24 cellular contexts compared by ENCODE assay signal in genomic region chr2:237271698-237272097, GRCh38.
"Had no signal": no experiment of that assay in that cellular context is flagged by ENCODE, and none has a peak within 500 bp of the region (broad histone marks: within the 10 kb centered on the region; RNA-seq: fewer than 3 reads in every experiment).

No MANE protein-coding gene starts in this region.

- H2AFZ ChIP-seq: parathyroid adenoma had no signal

- H3K27ac Mint-ChIP-seq: dendritic cell treated with granulocyte-macrophage colony-stimulating factor and Interleukin-4, amounts not matched to agents 40 ng/mL and 50 ng/mL, for 4 days; effector memory CD8-positive, alpha-beta T cell; memory B cell; natural killer cell treated with Interleukin-12 subunit alpha and Interleukin-12 subunit beta and Interleukin-15 and Interleukin-18, amount 100 ng/mL, for 72 hours; stimulated activated naive B cell treated with anti-CD40 and anti-IgM and Interleukin-4, amounts not matched to agents 10 μg/mL and 1 μg/mL and 100 μg/mL, for 72 hours had no signal

- H3K9me3 ChIP-seq: esophagus muscularis mucosa, lower lobe of right lung, prostate gland, right lobe of liver, testis, tibial nerve had no signal

- H3K79me2 ChIP-seq: parathyroid adenoma had no signal

- H3K4me3 Mint-ChIP-seq: dendritic cell treated with granulocyte-macrophage colony-stimulating factor and Interleukin-4, amounts not matched to agents 40 ng/mL and 50 ng/mL, for 4 days; effector memory CD8-positive, alpha-beta T cell; memory B cell; natural killer cell treated with Interleukin-12 subunit alpha and Interleukin-12 subunit beta and Interleukin-15 and Interleukin-18, amount 100 ng/mL, for 72 hours; stimulated activated naive B cell treated with anti-CD40 and anti-IgM and Interleukin-4, amounts not matched to agents 10 μg/mL and 1 μg/mL and 100 μg/mL, for 72 hours; stimulated activated naive CD8-positive, alpha-beta T cell treated with anti-CD3 and anti-CD28 coated beads, Interleukin-15, amount 100 ng/mL, for 72 hours had no signal

- H3K4me1 ChIP-seq: lower lobe of right lung, parathyroid adenoma, prostate gland, right lobe of liver, testis had no signal

- H3K36me3 Mint-ChIP-seq: memory B cell; natural killer cell treated with Interleukin-12 subunit alpha and Interleukin-12 subunit beta and Interleukin-15 and Interleukin-18, amount 100 ng/mL, for 72 hours; stimulated activated naive B cell treated with anti-CD40 and anti-IgM and Interleukin-4, amounts not matched to agents 10 μg/mL and 1 μg/mL and 100 μg/mL, for 72 hours had no signal

- H3K9ac ChIP-seq: parathyroid adenoma had no signal

- H3K27ac ChIP-seq: epithelial cell of prostate, esophagus muscularis mucosa, left ventricle myocardium inferior, lower lobe of right lung, parathyroid adenoma, prostate gland, right lobe of liver, tibial nerve had no signal

- H3K36me3 ChIP-seq: esophagus muscularis mucosa, left ventricle myocardium inferior, lower lobe of right lung, prostate gland, right lobe of liver, tibial nerve had no signal

- H3K9me3 Mint-ChIP-seq: dendritic cell treated with granulocyte-macrophage colony-stimulating factor and Interleukin-4, amounts not matched to agents 40 ng/mL and 50 ng/mL, for 4 days; memory B cell; natural killer cell treated with Interleukin-12 subunit alpha and Interleukin-12 subunit beta and Interleukin-15 and Interleukin-18, amount 100 ng/mL, for 72 hours; stimulated activated naive B cell treated with anti-CD40 and anti-IgM and Interleukin-4, amounts not matched to agents 10 μg/mL and 1 μg/mL and 100 μg/mL, for 72 hours; stimulated activated naive CD8-positive, alpha-beta T cell treated with anti-CD3 and anti-CD28 coated beads, Interleukin-15, amount 100 ng/mL, for 72 hours had no signal

- DNase-seq: central memory CD4-positive, alpha-beta T cell; effector memory CD8-positive, alpha-beta T cell; foreskin melanocyte; head of caudate nucleus; hypothalamus; left cardiac atrium; left ventricle myocardium inferior; lower lobe of right lung; midbrain; occipital lobe; right lobe of liver; stimulated activated CD4-positive, alpha-beta T cell treated with anti-CD3 and anti-CD28 coated beads, Interleukin-2, amount 100 ng/mL, for 24 hours; stimulated activated CD4-positive, alpha-beta T cell treated with anti-CD3 and anti-CD28 coated beads, Interleukin-4, amount 100 ng/mL, for 4 hours; stimulated activated naive B cell treated with anti-CD40 and anti-IgM and Interleukin-4, amounts not matched to agents 10 μg/mL and 1 μg/mL and 100 μg/mL, for 72 hours; stimulated activated naive CD8-positive, alpha-beta T cell treated with anti-CD3 and anti-CD28 coated beads, Interleukin-15, amount 100 ng/mL, for 72 hours; testis had no signal

- H3K4me1 Mint-ChIP-seq: memory B cell; stimulated activated naive B cell treated with anti-CD40 and anti-IgM and Interleukin-4, amounts not matched to agents 10 μg/mL and 1 μg/mL and 100 μg/mL, for 72 hours; stimulated activated naive CD8-positive, alpha-beta T cell treated with anti-CD3 and anti-CD28 coated beads, Interleukin-15, amount 100 ng/mL, for 72 hours had no signal

- H3K27me3 ChIP-seq: esophagus muscularis mucosa, right lobe of liver, testis, tibial nerve had no signal

- H3K4me3 ChIP-seq: esophagus muscularis mucosa, left ventricle myocardium inferior, lower lobe of right lung, prostate gland, right lobe of liver, testis, tibial nerve had no signal
